ENCODE assay signal across 1 cellular context in the genomic region with DNA sequence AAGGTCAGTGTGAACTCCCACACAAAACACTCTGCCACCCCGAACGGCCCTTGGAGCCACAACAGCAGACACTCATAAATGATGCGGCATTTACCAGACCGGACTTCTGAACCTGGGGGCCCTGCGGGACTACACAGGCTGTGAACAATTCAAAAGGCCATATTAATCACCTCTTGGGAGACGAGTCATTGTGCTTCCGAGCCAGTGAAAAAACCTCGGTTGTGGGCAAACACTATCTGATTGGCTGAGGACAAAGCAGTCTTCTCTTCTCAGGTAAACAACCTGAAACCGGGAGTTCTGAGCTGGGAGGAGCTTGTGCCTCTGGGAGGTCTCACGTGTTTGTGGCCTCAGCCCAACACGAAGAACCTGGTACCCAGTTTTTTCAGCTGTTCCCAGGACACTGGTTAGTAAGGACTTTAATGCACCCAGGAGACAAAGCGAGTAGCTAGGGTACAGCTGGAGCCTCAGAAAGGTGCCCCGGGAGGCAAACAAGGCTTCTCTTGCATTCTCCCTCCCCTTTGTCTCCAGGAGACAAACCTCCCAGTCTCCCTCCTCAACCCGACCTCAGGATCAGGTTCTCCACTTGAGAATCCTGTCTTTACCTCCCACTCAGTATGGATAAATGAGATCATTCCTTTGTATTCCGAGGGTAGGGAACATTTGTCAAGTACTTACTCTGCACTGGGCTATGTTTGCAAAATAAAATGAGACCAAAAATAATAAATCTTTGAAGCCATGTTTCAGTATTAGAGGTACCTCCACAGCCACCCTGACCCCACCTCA.
TF ChIP-seq lines count a peak whose summit lies in the region.

No MANE protein-coding gene starts in this region.

TF ChIP-seq in SK-N-SH treated with all-trans-retinoic acid at 6 μM for 48 hours, 23 proteins besides CTCF, POLR2A, EP300 and RAD21 (continued from another document):
- TF ChIP-seq, protein P1, sequence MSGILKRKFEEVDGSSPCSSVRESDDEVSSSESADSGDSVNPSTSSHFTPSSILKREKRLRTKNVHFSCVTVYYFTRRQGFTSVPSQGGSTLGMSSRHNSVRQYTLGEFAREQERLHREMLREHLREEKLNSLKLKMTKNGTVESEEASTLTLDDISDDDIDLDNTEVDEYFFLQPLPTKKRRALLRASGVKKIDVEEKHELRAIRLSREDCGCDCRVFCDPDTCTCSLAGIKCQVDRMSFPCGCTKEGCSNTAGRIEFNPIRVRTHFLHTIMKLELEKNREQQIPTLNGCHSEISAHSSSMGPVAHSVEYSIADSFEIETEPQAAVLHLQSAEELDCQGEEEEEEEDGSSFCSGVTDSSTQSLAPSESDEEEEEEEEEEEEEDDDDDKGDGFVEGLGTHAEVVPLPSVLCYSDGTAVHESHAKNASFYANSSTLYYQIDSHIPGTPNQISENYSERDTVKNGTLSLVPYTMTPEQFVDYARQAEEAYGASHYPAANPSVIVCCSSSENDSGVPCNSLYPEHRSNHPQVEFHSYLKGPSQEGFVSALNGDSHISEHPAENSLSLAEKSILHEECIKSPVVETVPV (CRISPR knock-in tag; IDR thresholded peaks at IDR 0.05) = no peak
- no peak for TF ChIP-seq ZFP3 (CRISPR knock-in tag; IDR thresholded peaks at IDR 0.05)
- TF ChIP-seq ISL1 (CRISPR knock-in tag; IDR thresholded peaks at IDR 0.05) = no peak
- TF ChIP-seq, protein P2, sequence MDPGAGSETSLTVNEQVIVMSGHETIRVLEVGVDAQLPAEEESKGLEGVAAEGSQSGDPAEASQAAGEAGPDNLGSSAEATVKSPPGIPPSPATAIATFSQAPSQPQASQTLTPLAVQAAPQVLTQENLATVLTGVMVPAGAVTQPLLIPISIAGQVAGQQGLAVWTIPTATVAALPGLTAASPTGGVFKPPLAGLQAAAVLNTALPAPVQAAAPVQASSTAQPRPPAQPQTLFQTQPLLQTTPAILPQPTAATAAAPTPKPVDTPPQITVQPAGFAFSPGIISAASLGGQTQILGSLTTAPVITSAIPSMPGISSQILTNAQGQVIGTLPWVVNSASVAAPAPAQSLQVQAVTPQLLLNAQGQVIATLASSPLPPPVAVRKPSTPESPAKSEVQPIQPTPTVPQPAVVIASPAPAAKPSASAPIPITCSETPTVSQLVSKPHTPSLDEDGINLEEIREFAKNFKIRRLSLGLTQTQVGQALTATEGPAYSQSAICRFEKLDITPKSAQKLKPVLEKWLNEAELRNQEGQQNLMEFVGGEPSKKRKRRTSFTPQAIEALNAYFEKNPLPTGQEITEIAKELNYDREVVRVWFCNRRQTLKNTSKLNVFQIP (CRISPR knock-in tag; IDR thresholded peaks at IDR 0.05; ENCODE audit: borderline replicate concordance, low read depth) = no peak
- no peak for TF ChIP-seq ZC3H10 (CRISPR knock-in tag; IDR thresholded peaks at IDR 0.05)
- TF ChIP-seq GLIS3 (CRISPR knock-in tag; IDR thresholded peaks at IDR 0.05) = no peak
- no peak for TF ChIP-seq ZFP30 (CRISPR knock-in tag; IDR thresholded peaks at IDR 0.05)
- TF ChIP-seq BACH2 (CRISPR knock-in tag; IDR thresholded peaks at IDR 0.05; ENCODE audit: borderline replicate concordance) = no peak
